24 cellular contexts compared by ENCODE assay signal in the genomic region with DNA sequence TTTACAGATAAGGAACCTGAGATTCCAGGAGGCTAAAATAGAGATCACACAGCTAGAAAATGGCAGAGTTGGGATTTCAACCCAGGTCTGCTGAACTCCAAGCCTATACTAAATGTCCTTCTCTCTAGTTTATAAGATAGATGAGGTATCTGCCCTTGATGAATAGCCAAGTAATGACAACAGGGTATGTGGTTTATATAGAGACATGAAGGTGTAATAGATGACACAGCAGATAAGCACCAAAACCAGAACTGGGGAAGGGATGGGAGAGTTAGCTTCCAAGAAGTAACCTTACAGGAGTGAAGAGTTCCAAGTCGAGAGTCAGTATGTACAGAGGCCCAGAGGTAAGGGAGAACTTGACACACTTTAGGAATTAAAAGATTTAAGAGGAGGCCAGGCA.
A peak's percentile ranks its signal among the peaks of the same experiment; 100 is the strongest.
DNase-seq lines count a peak whose midpoint lies in the region; ATAC-seq and TF ChIP-seq lines count a peak whose summit lies in the region.
"Had no signal": no experiment of that assay in that cellular context is flagged by ENCODE, and none has a peak within 500 bp of the region (broad histone marks: within the 10 kb centered on the region; RNA-seq: fewer than 3 reads in every experiment).

No MANE protein-coding gene starts in this region.

- TF ChIP-seq CTCF in WERI-Rb-1 (IDR thresholded peaks at IDR 0.05; ENCODE audit: low read depth, low read length): no peak

- H3K4me3 Mint-ChIP-seq in T-helper 1 cell treated with Interleukin-12 subunit alpha and Interleukin-12 subunit beta and Interleukin-4 antibody, amounts not matched to agents 30 μg/mL and 1 μg/mL, for 36 hours: no peak overlapping the region
- no peak overlapping the region for H3K4me3 Mint-ChIP-seq in central memory CD8-positive, alpha-beta T cell
- H3K4me3 Mint-ChIP-seq: IgD-negative memory B cell, type B pancreatic cell had no signal

- no peaks in the 10 kb centered on the region for H3K27me3 ChIP-seq in WERI-Rb-1 (ENCODE audit: insufficient read depth, low read depth, severe bottlenecking)
- H3K27me3 ChIP-seq: hepatocyte, MG63 had no signal

- peaks cover 20% of the 10 kb centered on the region for H3K36me3 ChIP-seq in WERI-Rb-1

- H3K9me3 ChIP-seq in WERI-Rb-1 (ENCODE audit: severe bottlenecking): no peaks in the 10 kb centered on the region
- H3K9me3 ChIP-seq: MG63 had no signal

- peaks cover 4% of the 10 kb centered on the region for H3K4me1 Mint-ChIP-seq in T-helper 1 cell treated with Interleukin-12 subunit alpha and Interleukin-12 subunit beta and Interleukin-4 antibody, amounts not matched to agents 30 μg/mL and 1 μg/mL, for 36 hours (ENCODE audit: low read depth)
- H3K4me1 Mint-ChIP-seq in central memory CD8-positive, alpha-beta T cell: peaks cover 6% of the 10 kb centered on the region

- H3K27ac Mint-ChIP-seq in T-helper 1 cell treated with Interleukin-12 subunit alpha and Interleukin-12 subunit beta and Interleukin-4 antibody, amounts not matched to agents 30 μg/mL and 1 μg/mL, for 36 hours: peak overlapping the region; percentile 32
- H3K27ac Mint-ChIP-seq in central memory CD8-positive, alpha-beta T cell (ENCODE audit: low read depth): peak overlapping the region; percentile 18
- H3K27ac Mint-ChIP-seq: IgD-negative memory B cell, type B pancreatic cell had no signal

- ATAC-seq in GM19035 (IDR thresholded peaks at IDR 0.05; ENCODE audit: unreplicated experiment) (peak; percentile 9), HG02840 (IDR thresholded peaks at IDR 0.05; ENCODE audit: low FRiP score, unreplicated experiment) (peak; percentile 10)
- no peak for ATAC-seq in central memory CD8-positive, alpha-beta T cell (replicated peaks; ENCODE audit: extremely low read depth, poor library complexity, severe bottlenecking)

- H3K27me3 Mint-ChIP-seq in T-helper 1 cell treated with Interleukin-12 subunit alpha and Interleukin-12 subunit beta and Interleukin-4 antibody, amounts not matched to agents 30 μg/mL and 1 μg/mL, for 36 hours (ENCODE audit: low read depth): no peaks in the 10 kb centered on the region
- no peaks in the 10 kb centered on the region for H3K27me3 Mint-ChIP-seq in central memory CD8-positive, alpha-beta T cell
- H3K27me3 Mint-ChIP-seq: IgD-negative memory B cell, type B pancreatic cell had no signal

- H3K36me3 Mint-ChIP-seq in T-helper 1 cell treated with Interleukin-12 subunit alpha and Interleukin-12 subunit beta and Interleukin-4 antibody, amounts not matched to agents 30 μg/mL and 1 μg/mL, for 36 hours (ENCODE audit: low read depth): peaks cover 33% of the 10 kb centered on the region
- peaks cover 23% of the 10 kb centered on the region for H3K36me3 Mint-ChIP-seq in central memory CD8-positive, alpha-beta T cell (ENCODE audit: insufficient read depth)

- H3K27ac ChIP-seq in WERI-Rb-1: no peak overlapping the region
- H3K27ac ChIP-seq: 22Rv1, hepatocyte had no signal

- no peaks in the 10 kb centered on the region for H3K9me3 Mint-ChIP-seq in T-helper 1 cell treated with Interleukin-12 subunit alpha and Interleukin-12 subunit beta and Interleukin-4 antibody, amounts not matched to agents 30 μg/mL and 1 μg/mL, for 36 hours
- H3K9me3 Mint-ChIP-seq in central memory CD8-positive, alpha-beta T cell: no peaks in the 10 kb centered on the region
- H3K9me3 Mint-ChIP-seq: IgD-negative memory B cell, type B pancreatic cell had no signal

- no peak overlapping the region for H3K4me3 ChIP-seq in WERI-Rb-1 (ENCODE audit: low read depth, low read length)
- H3K4me3 ChIP-seq: hepatocyte, MG63 had no signal

- DNase-seq in T-helper 1 cell (no peak), NCI-H2171 (lab: John Stamatoyannopoulos, UW) (no peak), DMS153 treated with DMSO at 0.1 percent for 48 hours (lab: John Stamatoyannopoulos, UW; ENCODE audit: unreplicated experiment) (no peak), WERI-Rb-1 (no peak)
- no peak for DNase-seq in central memory CD8-positive, alpha-beta T cell (ENCODE audit: low spot score in 2 of 2)
- DNase-seq: activated CD4-positive, alpha-beta T cell treated with anti-CD3 and anti-CD28 coated beads for 4 hours; activated CD8-positive, alpha-beta memory T cell treated with anti-CD3 and anti-CD28 coated beads, Interleukin-2, amount 50 U/mL, for 48 hours; activated naive CD4-positive, alpha-beta T cell treated with Interleukin-2 at 50 U/mL for 16 hours; AML-193; DMS79 treated with DMSO at 0.1 percent for 48 hours; effector CD4-positive, alpha-beta T cell; foreskin melanocyte; islet precursor cell; MG63; NCI-H1436 treated with DMSO at 0.1 percent for 48 hours; NCI-H526; stimulated activated CD4-positive, alpha-beta T cell treated with anti-CD3 and anti-CD28 coated beads, Interleukin-2, amount 100 ng/mL, for 24 hours had no signal
